Comparison of ENCODE assay signal across 8 cellular contexts in genomic region chr7:1169409-1170368, GRCh38. TPM values are rescaled to one million over a fixed set of nuclear protein-coding genes. Genes with fewer than 3 reads are reported as not detected.
DNase-seq lines count a peak whose midpoint lies in the region; ATAC-seq and TF ChIP-seq lines count a peak whose summit lies in the region.

No MANE protein-coding gene starts in this region.

- H3K27ac ChIP-seq in caudate nucleus (ENCODE audit: low read depth, low read length) = no peak overlapping the region

- H3K27me3 Mint-ChIP-seq in activated B cell treated with CpG ODN at 0.5 μM for 24 hours = no peaks in the 10 kb centered on the region

- CTCF ChIA-PET in activated B cell treated with CpG ODN at 0.5 μM for 24 hours (lab: Charles Lee) = interaction anchor here (0.6 to 1.2 kb wide), 3 partner anchors 104 to 177 kb away, joined by 3 to 5 read pairs (median 3); no protein-coding TSS in a partner anchor

- TF ChIP-seq CTCF in GM20000 (IDR thresholded peaks at IDR 0.05; ENCODE audit: extremely low read depth, missing control alignments) (peak; percentile 94), activated B cell treated with CpG ODN at 0.5 μM for 24 hours (IDR thresholded peaks at IDR 0.05) (no peak)

- no peak overlapping the region for H3K27ac Mint-ChIP-seq in activated B cell treated with CpG ODN at 0.5 μM for 24 hours

- intact Hi-C loops in activated B cell treated with CpG ODN at 0.5 μM for 24 hours (cut with micrococcal nuclease) = loop anchor here (1.0 kb wide), 3 partner anchors 9 to 176 kb away; partner anchors contain the start of gene ZFAND2A
- intact Hi-C loops in left colon (cut with DNase I, micrococcal nuclease) = no loop called here

- no peaks in the 10 kb centered on the region for H3K36me3 Mint-ChIP-seq in activated B cell treated with CpG ODN at 0.5 μM for 24 hours (ENCODE audit: low read depth)

- POLR2A ChIA-PET in activated B cell treated with CpG ODN at 0.5 μM for 24 hours (lab: Charles Lee) = no interaction called here

- DNase-seq in C1 segment of cervical spinal cord (lab: John Stamatoyannopoulos, UW) = peak in 13 of 14 donors; percentile 2 to 84 (median 41)
- peak; percentile 89 for DNase-seq in GM20000 (ENCODE audit: low spot score)
- DNase-seq in M059J (ENCODE audit: low read depth) = peak; percentile 86
- peak; percentile 74 for DNase-seq in activated B cell treated with CpG ODN at 0.5 μM for 24 hours
- peak in 48 of 61 donors; percentile 11 to 81 (median 43) for DNase-seq in caudate nucleus (lab: John Stamatoyannopoulos, UW)
- DNase-seq in left colon = peak; percentile 70 to 84
- peak; percentile 77 to 97 for DNase-seq in stimulated activated CD4-positive, alpha-beta T cell treated with anti-CD3 and anti-CD28 coated beads, Interleukin-2, amount 100 ng/mL, for 48 hours
- DNase-seq in HCEC 1CT = no peak

- peaks cover 14% of the 10 kb centered on the region for H3K4me1 Mint-ChIP-seq in activated B cell treated with CpG ODN at 0.5 μM for 24 hours

- peak; percentile 97 for ATAC-seq in activated B cell treated with CpG ODN at 0.5 μM for 24 hours (ENCODE audit: low read depth)
- peak; percentile 76 for ATAC-seq in left colon

- peaks cover 2% of the 10 kb centered on the region for H3K9me3 Mint-ChIP-seq in activated B cell treated with CpG ODN at 0.5 μM for 24 hours

- peak overlapping the region; percentile 76 for H3K4me3 Mint-ChIP-seq in activated B cell treated with CpG ODN at 0.5 μM for 24 hours

RNA-seq across cellular contexts. Expression of gene ZFAND2A, which starts 9.7 kb away (rescaled TPM):
- 39.0 and 50.7 TPM in 2 replicates for total RNA-seq in M059J (2014; rRNA removed; shearing (Covaris generic))
- 20.4 and 21.6 TPM in 2 replicates for total RNA-seq in activated B cell treated with CpG ODN at 0.5 μM for 24 hours
- 10 to 100 TPM; 40.7 to 90.0 TPM for total RNA-seq in left colon
